ENCODE assay signal across 17 cellular contexts in the genomic region with DNA sequence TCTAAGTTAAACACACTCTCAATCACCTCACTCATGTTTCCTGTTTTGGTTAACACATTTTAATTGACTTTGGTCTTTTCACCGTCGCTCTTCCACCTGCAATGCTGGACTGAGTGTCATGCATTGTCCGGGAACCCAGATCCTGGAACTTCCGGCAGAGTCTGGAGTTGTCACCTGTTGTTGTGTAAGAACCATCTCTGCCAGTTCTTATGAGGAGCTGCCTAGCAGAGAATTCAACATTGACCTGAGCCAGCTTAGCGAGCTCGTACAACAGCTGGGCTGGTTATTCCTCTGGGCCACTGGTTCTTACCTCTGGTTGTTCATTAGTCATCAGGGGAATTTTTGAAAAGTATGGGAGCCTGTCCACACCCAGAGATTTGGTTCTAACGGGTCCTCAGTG.
DNase-seq lines count a peak whose midpoint lies in the region; ATAC-seq and TF ChIP-seq lines count a peak whose summit lies in the region.
"Had no signal": no experiment of that assay in that cellular context is flagged by ENCODE, and none has a peak within 500 bp of the region (broad histone marks: within the 10 kb centered on the region; RNA-seq: fewer than 3 reads in every experiment).

No MANE protein-coding gene starts in this region.

- no peaks in the 10 kb centered on the region for H3K27me3 ChIP-seq in BE2C
- H3K27me3 ChIP-seq: BLaER1 had no signal

- H3K4me1 ChIP-seq in BE2C = no peaks in the 10 kb centered on the region

- H3K4me3 ChIP-seq in BE2C (ENCODE audit: low read depth, low read length) = no peak overlapping the region
- H3K4me3 ChIP-seq: BLaER1 had no signal

- ATAC-seq in HG03457 (IDR thresholded peaks at IDR 0.05; ENCODE audit: unreplicated experiment) = no peak
- ATAC-seq: CD8-positive, alpha-beta T cell had no signal

- no peaks in the 10 kb centered on the region for H3K9me3 ChIP-seq in BE2C
- H3K9me3 ChIP-seq: BLaER1 had no signal

- no peaks in the 10 kb centered on the region for H3K36me3 ChIP-seq in BE2C
- H3K36me3 ChIP-seq: BLaER1 had no signal

- no peak for TF ChIP-seq CTCF in BE2C (IDR thresholded peaks at IDR 0.05; ENCODE audit: low read depth, low read length)

- DNase-seq in activated CD8-positive, alpha-beta memory T cell treated with anti-CD3 and anti-CD28 coated beads for 24 hours = peak; percentile 24
- no peak for DNase-seq in activated CD8-positive, alpha-beta memory T cell treated with anti-CD3 and anti-CD28 coated beads, Interleukin-2, amount 50 U/mL, for 48 hours
- DNase-seq in dermis blood vessel endothelial cell (peak; percentile 65), lung microvascular endothelial cell (ENCODE audit: low read depth in 2 of 2) (peak; percentile 28 to 50), ureter (ENCODE audit: low spot score) (peak; percentile 41), BE2C (no peak), NCI-H1694 treated with DMSO at 0.1 percent for 48 hours (lab: John Stamatoyannopoulos, UW) (no peak)
- DNase-seq: DMS79, KBM-7, NCI-H1436 treated with DMSO at 0.1 percent for 48 hours, NCI-H2081, NCI-H510A treated with DMSO at 0.1 percent for 48 hours, NCI-H82, Right ventricle myocardium superior had no signal

Comparison
In these comparisons a context has a peak if more than half of its experiments do, and no peak if none do; other contexts are left out.
1. DNase-seq: peak in activated CD8-positive, alpha-beta memory T cell treated with anti-CD3 and anti-CD28 coated beads for 24 hours (single experiment), dermis blood vessel endothelial cell (single experiment), lung microvascular endothelial cell (2 of 2) and ureter (single experiment); none in activated CD8-positive, alpha-beta memory T cell treated with anti-CD3 and anti-CD28 coated beads, Interleukin-2, amount 50 U/mL, for 48 hours (single experiment), BE2C (single experiment) and NCI-H1694 treated with DMSO at 0.1 percent for 48 hours (single experiment).